9 cellular contexts compared by ENCODE assay signal in the genomic region with DNA sequence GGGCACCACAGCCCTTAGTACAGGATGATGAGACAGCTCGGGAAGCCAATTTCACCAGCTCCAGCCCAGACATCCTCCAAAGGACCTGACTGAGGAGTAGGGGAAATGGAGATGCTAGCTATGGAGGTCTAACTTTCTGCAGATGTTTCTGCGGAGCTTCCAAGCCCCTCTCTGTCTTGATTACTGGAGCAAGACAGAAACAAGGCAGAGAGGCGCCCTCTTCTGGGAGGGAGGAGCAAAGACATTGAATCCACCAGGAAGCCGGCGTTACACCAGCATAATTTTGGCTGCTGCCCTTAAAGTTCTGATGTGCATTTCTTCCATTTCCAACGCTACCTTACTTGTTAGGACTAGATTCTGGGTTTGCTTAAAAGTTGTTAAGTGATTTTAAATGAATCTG.
A peak's percentile ranks its signal among the peaks of the same experiment; 100 is the strongest.
DNase-seq lines count a peak whose midpoint lies in the region; ATAC-seq and TF ChIP-seq lines count a peak whose summit lies in the region.
"Had no signal": no experiment of that assay in that cellular context is flagged by ENCODE, and none has a peak within 500 bp of the region (broad histone marks: within the 10 kb centered on the region; RNA-seq: fewer than 3 reads in every experiment).

No MANE protein-coding gene starts in this region.

- H3K9me3 ChIP-seq in cardiac muscle cell (ENCODE audit: low read depth): no peaks in the 10 kb centered on the region
- no peaks in the 10 kb centered on the region for H3K9me3 ChIP-seq in testis
- H3K9me3 ChIP-seq: thoracic aorta had no signal

- H3K4me3 ChIP-seq in cardiac muscle cell (no peak overlapping the region), testis (no peak overlapping the region)
- H3K4me3 ChIP-seq: thoracic aorta had no signal

- DNase-seq in cardiac muscle cell (ENCODE audit: low read depth in 1 of 2, low spot score in 1 of 2): peak; percentile 34 to 78
- DNase-seq in Right ventricle myocardium inferior (ENCODE audit: missing footprints): no peak
- peak; percentile 36 for DNase-seq in NCI-H1694 (lab: John Stamatoyannopoulos, UW)
- DNase-seq in cerebellar cortex (ENCODE audit: low spot score): peak; percentile 52
- DNase-seq in testis: peak; percentile 71
- DNase-seq in activated CD8-positive, alpha-beta memory T cell treated with anti-CD3 and anti-CD28 coated beads for 24 hours: no peak

- intact Hi-C loops in Right ventricle myocardium inferior (cut with DNase I): no loop called here
- intact Hi-C loops in testis (cut with DNase I; ENCODE audit: low total_unique reads): no loop called here

- no peak for TF ChIP-seq POLR2A in testis (IDR thresholded peaks at IDR 0.05)

- peaks cover 20% of the 10 kb centered on the region for H3K4me1 ChIP-seq in cardiac muscle cell (ENCODE audit: low read depth)
- peaks cover 34% of the 10 kb centered on the region for H3K4me1 ChIP-seq in testis

- H3K27me3 ChIP-seq in cardiac muscle cell (peaks cover 77% of the 10 kb centered on the region), testis (no peaks in the 10 kb centered on the region)

- ATAC-seq in Right ventricle myocardium inferior (no peak), HG02759 (IDR thresholded peaks at IDR 0.05; ENCODE audit: unreplicated experiment) (no peak), GM18511 (IDR thresholded peaks at IDR 0.05; ENCODE audit: unreplicated experiment) (no peak)

- H3K27ac ChIP-seq in cardiac muscle cell (no peak overlapping the region), testis (no peak overlapping the region)
- H3K27ac ChIP-seq: thoracic aorta had no signal

- WGBS in testis, 2 donors: 2 to 14% methylated on average over 5 to 6 of the region's 6 CpGs

- peak; percentile 59 for TF ChIP-seq CTCF in cardiac muscle cell (IDR thresholded peaks at IDR 0.05; ENCODE audit: low read depth, low read length)
- TF ChIP-seq CTCF in testis (IDR thresholded peaks at IDR 0.05): peak; percentile 16 to 42 (median 40)

- H3K36me3 ChIP-seq in cardiac muscle cell (no peaks in the 10 kb centered on the region), testis (ENCODE audit: low read depth, missing control alignments) (no peaks in the 10 kb centered on the region)
- H3K36me3 ChIP-seq: thoracic aorta had no signal

Comparison
In these comparisons a context has a peak if more than half of its experiments do, and no peak if none do; other contexts are left out.
1. DNase-seq: peak in cardiac muscle cell (2 of 2), NCI-H1694 (single experiment), cerebellar cortex (single experiment) and testis (single experiment); none in Right ventricle myocardium inferior (single experiment) and activated CD8-positive, alpha-beta memory T cell treated with anti-CD3 and anti-CD28 coated beads for 24 hours (single experiment).